In the genomic region with DNA sequence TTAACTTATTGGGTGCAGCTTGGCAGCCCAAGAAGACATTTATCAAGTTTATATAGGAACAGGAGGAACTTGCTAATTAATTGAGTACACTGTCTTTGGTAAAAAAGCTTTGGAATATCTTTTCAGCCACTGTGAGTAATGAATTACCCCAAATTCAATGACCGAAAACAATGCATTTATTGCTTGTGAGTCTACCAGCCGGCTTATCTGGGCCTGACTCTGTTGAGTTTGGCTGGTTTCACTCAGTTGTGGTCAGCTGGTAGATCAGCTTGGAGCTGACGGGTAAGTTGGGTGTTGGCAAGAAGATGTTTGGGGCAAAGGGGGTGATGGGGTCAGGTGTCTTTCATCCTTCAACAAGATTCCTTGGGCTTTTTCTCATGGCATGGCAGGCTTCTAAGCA, we compare ENCODE assay signal across 27 cellular contexts.
"Had no signal": no experiment of that assay in that cellular context is flagged by ENCODE, and none has a peak within 500 bp of the region (broad histone marks: within the 10 kb centered on the region; RNA-seq: fewer than 3 reads in every experiment).

No MANE protein-coding gene starts in this region.

- ATAC-seq: activated CD4-positive, alpha-beta T cell treated with anti-CD3 and anti-CD28 coated beads for 36 hours; activated CD8-positive, alpha-beta memory T cell treated with anti-CD3 and anti-CD28 coated beads, Interleukin-2, amount 10 ng/mL, durations not matched to agents 7 days and 5 days; activated CD8-positive, alpha-beta T cell treated with anti-CD3 and anti-CD28 coated beads, Interleukin-2, amount 10 ng/mL, durations not matched to agents 7 days and 5 days; activated naive CD4-positive, alpha-beta T cell treated with anti-CD3 and anti-CD28 coated beads, Interleukin-2, amount 50 U/mL, for 72 hours; activated T-cell treated with anti-CD3 and anti-CD28 coated beads, Interleukin-2, amount 50 U/mL, for 72 hours; esophagus mucosa; heart left ventricle had no signal

- DNase-seq: activated CD4-positive, alpha-beta memory T cell treated with anti-CD3 and anti-CD28 coated beads for 36 hours; activated CD4-positive, alpha-beta T cell treated with anti-CD3 and anti-CD28 coated beads for 36 hours; activated CD4-positive, alpha-beta T cell treated with anti-CD3 and anti-CD28 coated beads, Interleukin-2, amount 10 ng/mL, durations not matched to agents 24 days and 14 days; activated CD4-positive, CD25-positive, alpha-beta regulatory T cell; activated CD4-positive, CD25-positive, alpha-beta regulatory T cell treated with anti-CD3 and anti-CD28 coated beads, Interleukin-2, amount 50 U/mL, for 72 hours; activated CD8-positive, alpha-beta memory T cell treated with anti-CD3 and anti-CD28 coated beads, Interleukin-2, amount 10 ng/mL, durations not matched to agents 7 days and 5 days; activated CD8-positive, alpha-beta memory T cell treated with anti-CD3 and anti-CD28 coated beads, Interleukin-2, amount 50 U/mL, for 48 hours; activated CD8-positive, alpha-beta T cell treated with anti-CD3 and anti-CD28 coated beads, Interleukin-2, amount 10 ng/mL, durations not matched to agents 7 days and 5 days; activated gamma-delta T cell; activated naive CD4-positive, alpha-beta T cell; activated naive CD4-positive, alpha-beta T cell treated with anti-CD3 and anti-CD28 coated beads, Interleukin-2, amount 10 ng/mL, durations not matched to agents 7 days and 5 days; activated naive CD8-positive, alpha-beta T cell treated with anti-CD3 and anti-CD28 coated beads, Interleukin-2, amount 10 ng/mL, durations not matched to agents 7 days and 5 days; activated T-cell treated with anti-CD3 and anti-CD28 coated beads for 4 hours; activated T-cell treated with anti-CD3 and anti-CD28 coated beads, Interleukin-2, amount 50 U/mL, for 24 hours; activated T-cell treated with anti-CD3 and anti-CD28 coated beads, Interleukin-2, amount 50 U/mL, for 72 hours; central memory CD4-positive, alpha-beta T cell; cerebellar nuclear complex; colonic mucosa; effector CD8-positive, alpha-beta T cell; foreskin fibroblast; glutamatergic neuron; heart left ventricle; T-helper 2 cell had no signal

- FAIRE-seq: endometrium, frontal cortex had no signal
